20 cellular contexts compared by ENCODE assay signal in genomic region chr11:129589190-129589589, GRCh38.
DNase-seq lines count a peak whose midpoint lies in the region; ATAC-seq and TF ChIP-seq lines count a peak whose summit lies in the region.
"Had no signal": no experiment of that assay in that cellular context is flagged by ENCODE, and none has a peak within 500 bp of the region (broad histone marks: within the 10 kb centered on the region; RNA-seq: fewer than 3 reads in every experiment).

No MANE protein-coding gene starts in this region.

- H3K56ac ChIP-seq in H9 (ENCODE audit: insufficient read length, low read depth, low read length): no peak overlapping the region

- no peak overlapping the region for H3K27ac Mint-ChIP-seq in H9
- H3K27ac Mint-ChIP-seq in neural progenitor cell: no peak overlapping the region
- no peak overlapping the region for H3K27ac Mint-ChIP-seq in activated T-cell treated with anti-CD3 and anti-CD28 coated beads, Interleukin-2, amount 50 U/mL, for 24 hours
- H3K27ac Mint-ChIP-seq: CD14-positive monocyte, HFFc6 had no signal

- H3K23me2 ChIP-seq in H9 (ENCODE audit: insufficient read length, low read depth, low read length, poor library complexity, severe bottlenecking): no peaks in the 10 kb centered on the region

- H2BK120ac ChIP-seq in H9 (ENCODE audit: low read depth, low read length, poor library complexity, severe bottlenecking): no peak overlapping the region

- peaks cover 0 to 8% of the 10 kb centered on the region in 2 experiments; a peak in 3 of 4 replicates for H3K4me1 Mint-ChIP-seq in H9
- no peaks in the 10 kb centered on the region for H3K4me1 Mint-ChIP-seq in neural progenitor cell
- no peaks in the 10 kb centered on the region for H3K4me1 Mint-ChIP-seq in activated T-cell treated with anti-CD3 and anti-CD28 coated beads, Interleukin-2, amount 50 U/mL, for 24 hours (ENCODE audit: low read depth)
- H3K4me1 Mint-ChIP-seq: CD14-positive monocyte had no signal

- no peaks in the 10 kb centered on the region for H3K9me3 ChIP-seq in H9 (ENCODE audit: control insufficient read depth, low read depth, low read length)
- 0 out of 2 replicates have a peak, but pooled peaks cover 5% of the 10 kb centered on the region for H3K9me3 ChIP-seq in NT2/D1 (ENCODE audit: insufficient read depth, low read length)
- no peaks in the 10 kb centered on the region for H3K9me3 ChIP-seq in neural progenitor cell (ENCODE audit: low read depth)
- no peaks in the 10 kb centered on the region for H3K9me3 ChIP-seq in BE2C
- H3K9me3 ChIP-seq: Caco-2, SJSA1 had no signal

- no peak for TF ChIP-seq CTCF in H9 (conservative IDR thresholded peaks at IDR 0.05)
- no peak for TF ChIP-seq CTCF in neural progenitor cell (IDR thresholded peaks at IDR 0.05)
- TF ChIP-seq CTCF in BE2C (IDR thresholded peaks at IDR 0.05; ENCODE audit: low read depth, low read length): no peak

- H3T11ph ChIP-seq in H9 (ENCODE audit: low read length): no peak overlapping the region

- no peaks in the 10 kb centered on the region for H4K20me1 ChIP-seq in H9 (ENCODE audit: control insufficient read depth, insufficient read depth, insufficient read length)
- no peaks in the 10 kb centered on the region for H4K20me1 ChIP-seq in neural progenitor cell (ENCODE audit: low read depth)

- H3K18ac ChIP-seq in H9 (ENCODE audit: insufficient read length, low read depth, low read length): no peak overlapping the region

- no peak overlapping the region for H3K23ac ChIP-seq in H9 (ENCODE audit: insufficient read length, low read depth, low read length)

- DNase-seq in H9: peak; percentile 78
- peak; percentile 67 for DNase-seq in NT2/D1 (ENCODE audit: low read depth, low spot score)
- peak; percentile 67 for DNase-seq in iPS-NIHi11 (ENCODE audit: low spot score)
- DNase-seq in neural progenitor cell (ENCODE audit: low spot score): peak; percentile 39
- no peak for DNase-seq in BE2C
- DNase-seq in activated T-cell treated with anti-CD3 and anti-CD28 coated beads, Interleukin-2, amount 50 U/mL, for 24 hours: no peak
- DNase-seq: AML-193, Caco-2, GDM1, GOT3, HFFc6, KG1, NCI-H1417, NCI-H187, NCI-H226, NCI-H524 had no signal

- no peak overlapping the region for H2BK5ac ChIP-seq in H9 (ENCODE audit: insufficient read length, low read length)

- peaks cover 5% of the 10 kb centered on the region for H3F3A ChIP-seq in neural progenitor cell (ENCODE audit: low read depth)

- H2AK5ac ChIP-seq in H9 (ENCODE audit: insufficient read length, low read length): no peak overlapping the region

- ATAC-seq in GM18520 (IDR thresholded peaks at IDR 0.05; ENCODE audit: unreplicated experiment): no peak
- ATAC-seq: Panc1 had no signal

- WGBS in H9 (ENCODE audit: extremely low coverage, insufficient read length, low lambda C conversion rate): no CpG with 5 or more reads among the region's 4 CpGs

- H3K79me1 ChIP-seq in H9 (ENCODE audit: insufficient read depth, low read depth, low read length, poor library complexity, severe bottlenecking): no peaks in the 10 kb centered on the region

- H2BK12ac ChIP-seq in H9 (ENCODE audit: insufficient read length, low read depth, low read length): no peak overlapping the region

- H2BK20ac ChIP-seq in H9 (ENCODE audit: low read depth, low read length, poor library complexity, severe bottlenecking): no peak overlapping the region

- H3K9ac ChIP-seq in H9 (ENCODE audit: extremely low read depth, insufficient read length, low read length) (no peak overlapping the region), NT2/D1 (ENCODE audit: insufficient read length, low read depth) (no peak overlapping the region), neural progenitor cell (no peak overlapping the region)

- H3K4me2 ChIP-seq in H9 (ENCODE audit: insufficient read depth, insufficient read length, low read length): no peak overlapping the region
- H3K4me2 ChIP-seq in neural progenitor cell: peak overlapping the region; percentile 58

- H3K4me1 ChIP-seq in H9 (ENCODE audit: insufficient read depth, low read length) (peaks cover 5% of the 10 kb centered on the region; the same call in 1 of the 2 replicates), NT2/D1 (ENCODE audit: insufficient read depth, insufficient read length) (no peaks in the 10 kb centered on the region), neural progenitor cell (peaks cover 12% of the 10 kb centered on the region), BE2C (no peaks in the 10 kb centered on the region)
- H3K4me1 ChIP-seq: Caco-2, SJSA1 had no signal

- H3K14ac ChIP-seq in H9 (ENCODE audit: insufficient read depth, low read length): no peak overlapping the region

- H2AFZ ChIP-seq in H9 (ENCODE audit: low read length) (no peak overlapping the region), neural progenitor cell (replicated peaks) (peak overlapping the region; percentile 38)

- peaks cover 7% of the 10 kb centered on the region; the same call in 1 of the 2 replicates for H3K27me3 Mint-ChIP-seq in H9 (ENCODE audit: low read depth)
- peaks cover 2% of the 10 kb centered on the region for H3K27me3 Mint-ChIP-seq in neural progenitor cell (ENCODE audit: insufficient read depth, low read depth)
- H3K27me3 Mint-ChIP-seq in activated T-cell treated with anti-CD3 and anti-CD28 coated beads, Interleukin-2, amount 50 U/mL, for 24 hours: peaks cover 18% of the 10 kb centered on the region

- H3K27me3 ChIP-seq in H9 (ENCODE audit: insufficient read depth, low read length) (no peaks in the 10 kb centered on the region), NT2/D1 (ENCODE audit: insufficient read depth, insufficient read length) (no peaks in the 10 kb centered on the region), neural progenitor cell (no peaks in the 10 kb centered on the region), BE2C (no peaks in the 10 kb centered on the region)
- H3K27me3 ChIP-seq: SJSA1 had no signal

- no peak overlapping the region for H2BK15ac ChIP-seq in H9 (ENCODE audit: low read depth, low read length)

- H4K5ac ChIP-seq in H9 (ENCODE audit: insufficient read length, low read depth, low read length): no peak overlapping the region

- no peak overlapping the region for H3K27ac ChIP-seq in H9 (ENCODE audit: insufficient read length, low read depth, low read length)
- H3K27ac ChIP-seq in neural progenitor cell: no peak overlapping the region
- H3K27ac ChIP-seq: SJSA1 had no signal

- no peak overlapping the region for H4K91ac ChIP-seq in H9 (ENCODE audit: insufficient read length, low read depth, low read length)

- no peak overlapping the region for H4K8ac ChIP-seq in H9 (replicated peaks; ENCODE audit: insufficient read length, low read depth, low read length)

- H3K9me3 Mint-ChIP-seq in H9 (no peaks in the 10 kb centered on the region), neural progenitor cell (peaks cover 3% of the 10 kb centered on the region)
- H3K9me3 Mint-ChIP-seq in activated T-cell treated with anti-CD3 and anti-CD28 coated beads, Interleukin-2, amount 50 U/mL, for 24 hours: no peaks in the 10 kb centered on the region
- H3K9me3 Mint-ChIP-seq: HFFc6 had no signal

- H3K4me3 ChIP-seq in NT2/D1 (ENCODE audit: insufficient read length, low read depth) (no peak overlapping the region), neural progenitor cell (no peak overlapping the region), BE2C (ENCODE audit: low read depth, low read length) (no peak overlapping the region)
- H3K4me3 ChIP-seq: SJSA1 had no signal

- H3K36me3 Mint-ChIP-seq in H9 (ENCODE audit: insufficient read depth in 1 of 3, low read depth in 3 of 3) (peaks cover 0 to 3% (median 0%) of the 10 kb centered on the region in 3 experiments; a peak in 2 of 7 replicates), neural progenitor cell (no peaks in the 10 kb centered on the region)
- no peaks in the 10 kb centered on the region for H3K36me3 Mint-ChIP-seq in activated T-cell treated with anti-CD3 and anti-CD28 coated beads, Interleukin-2, amount 50 U/mL, for 24 hours (ENCODE audit: low read depth)
- H3K36me3 Mint-ChIP-seq: CD14-positive monocyte had no signal

- H3K4me3 Mint-ChIP-seq in H9 (no peak overlapping the region), neural progenitor cell (no peak overlapping the region)
- no peak overlapping the region for H3K4me3 Mint-ChIP-seq in activated T-cell treated with anti-CD3 and anti-CD28 coated beads, Interleukin-2, amount 50 U/mL, for 24 hours
- H3K4me3 Mint-ChIP-seq: CD14-positive monocyte, HFFc6 had no signal

- no peak overlapping the region for H3K4ac ChIP-seq in H9 (ENCODE audit: low read depth, low read length)

- no peaks in the 10 kb centered on the region for H3K79me2 ChIP-seq in H9 (ENCODE audit: insufficient read depth, low read length)
- no peaks in the 10 kb centered on the region for H3K79me2 ChIP-seq in neural progenitor cell (ENCODE audit: low read depth)

- H3K36me3 ChIP-seq in NT2/D1 (ENCODE audit: insufficient read depth, insufficient read length, low read length): no peaks in the 10 kb centered on the region
- no peaks in the 10 kb centered on the region for H3K36me3 ChIP-seq in neural progenitor cell
- H3K36me3 ChIP-seq in BE2C: no peaks in the 10 kb centered on the region
- H3K36me3 ChIP-seq: SJSA1 had no signal

Comparison
In these comparisons a context has a peak if more than half of its experiments do, and no peak if none do; other contexts are left out.
1. DNase-seq: peak in H9 (single experiment), NT2/D1 (single experiment), iPS-NIHi11 (single experiment) and neural progenitor cell (single experiment); none in BE2C (single experiment) and activated T-cell treated with anti-CD3 and anti-CD28 coated beads, Interleukin-2, amount 50 U/mL, for 24 hours (single experiment).